ENCODE assay signal across 8 cellular contexts in genomic region chr19:12783226-12783848, GRCh38. TPM values are rescaled to one million over a fixed set of nuclear protein-coding genes. Genes with fewer than 3 reads are reported as not detected.
DNase-seq lines count a peak whose midpoint lies in the region.

No MANE protein-coding gene starts in this region.

- DNase-seq in SIG-M5 treated with dmso at 0.1 percent for 504 hours (lab: John Stamatoyannopoulos, UW; ENCODE audit: unreplicated experiment) = peak; percentile 26
- no peak for DNase-seq in SIG-M5 (lab: John Stamatoyannopoulos, UW)
- peak; percentile 36 for DNase-seq in activated T-helper 1 cell treated with anti-CD3 and anti-CD28 coated beads, Interleukin-12 subunit alpha, Interleukin-12 subunit beta, Interleukin-2, Interleukin-4 antibody, amounts not matched to agents 30 ng/mL and 10 ng/mL and 1 ng/mL, durations not matched to agents 14 hours and 24 hours and 36 hours (ENCODE audit: low spot score)
- DNase-seq in stimulated activated CD8-positive, alpha-beta memory T cell treated with anti-CD3 and anti-CD28 coated beads, Interleukin-12 subunit alpha, Interleukin-12 subunit beta, amount 100 ng/mL, for 4 hours (ENCODE audit: low read depth) = peak; percentile 25
- DNase-seq in NCI-H1930 (lab: John Stamatoyannopoulos, UW) = no peak
- DNase-seq in NCI-H2196 (lab: John Stamatoyannopoulos, UW; ENCODE audit: unreplicated experiment) = no peak
- DNase-seq in SKM-1 (lab: John Stamatoyannopoulos, UW; ENCODE audit: unreplicated experiment) = no peak

- no peaks in the 10 kb centered on the region for H3K9me3 Mint-ChIP-seq in activated T-helper 1 cell treated with anti-CD3 and anti-CD28 coated beads, Interleukin-12 subunit alpha, Interleukin-12 subunit beta, Interleukin-2, Interleukin-4 antibody, amounts not matched to agents 30 ng/mL and 10 ng/mL and 1 ng/mL, durations not matched to agents 14 hours and 24 hours and 36 hours

- peak overlapping the region; percentile 57 for H3K4me3 ChIP-seq in iPS-15b (ENCODE audit: low read depth, low read length)

- no peaks in the 10 kb centered on the region for H3K27me3 ChIP-seq in iPS-15b (ENCODE audit: control insufficient read depth, insufficient read depth, low read length)

- peaks cover 34% of the 10 kb centered on the region for H3K4me1 Mint-ChIP-seq in activated T-helper 1 cell treated with anti-CD3 and anti-CD28 coated beads, Interleukin-12 subunit alpha, Interleukin-12 subunit beta, Interleukin-2, Interleukin-4 antibody, amounts not matched to agents 30 ng/mL and 10 ng/mL and 1 ng/mL, durations not matched to agents 14 hours and 24 hours and 36 hours (ENCODE audit: low read depth)

- H3K4me1 ChIP-seq in iPS-15b (ENCODE audit: control insufficient read depth, insufficient read depth, low read length) = peaks cover 18% of the 10 kb centered on the region

- no peaks in the 10 kb centered on the region for H3K36me3 Mint-ChIP-seq in activated T-helper 1 cell treated with anti-CD3 and anti-CD28 coated beads, Interleukin-12 subunit alpha, Interleukin-12 subunit beta, Interleukin-2, Interleukin-4 antibody, amounts not matched to agents 30 ng/mL and 10 ng/mL and 1 ng/mL, durations not matched to agents 14 hours and 24 hours and 36 hours (ENCODE audit: low read depth)

- H3K9ac ChIP-seq in iPS-15b (ENCODE audit: low read depth, low read length) = no peak overlapping the region

- H3K27me3 Mint-ChIP-seq in activated T-helper 1 cell treated with anti-CD3 and anti-CD28 coated beads, Interleukin-12 subunit alpha, Interleukin-12 subunit beta, Interleukin-2, Interleukin-4 antibody, amounts not matched to agents 30 ng/mL and 10 ng/mL and 1 ng/mL, durations not matched to agents 14 hours and 24 hours and 36 hours (ENCODE audit: insufficient read depth) = no peaks in the 10 kb centered on the region

- H3K36me3 ChIP-seq in iPS-15b (ENCODE audit: control insufficient read depth, insufficient read depth, low read length) = no peaks in the 10 kb centered on the region

- H3K9me3 ChIP-seq in iPS-15b (ENCODE audit: control insufficient read depth, insufficient read depth, low read length) = no peaks in the 10 kb centered on the region

- no peak overlapping the region for H3K27ac Mint-ChIP-seq in activated T-helper 1 cell treated with anti-CD3 and anti-CD28 coated beads, Interleukin-12 subunit alpha, Interleukin-12 subunit beta, Interleukin-2, Interleukin-4 antibody, amounts not matched to agents 30 ng/mL and 10 ng/mL and 1 ng/mL, durations not matched to agents 14 hours and 24 hours and 36 hours

- intact Hi-C loops in activated T-helper 1 cell treated with anti-CD3 and anti-CD28 coated beads, Interleukin-12 subunit alpha, Interleukin-12 subunit beta, Interleukin-2, Interleukin-4 antibody, amounts not matched to agents 30 ng/mL and 10 ng/mL and 1 ng/mL, durations not matched to agents 14 hours and 24 hours and 36 hours (cut with micrococcal nuclease) = loop anchor here (2.0 kb wide), 1 partner anchor 155 kb away; the partner anchor contains the start of gene CALR

- peak overlapping the region; percentile 70 for H3K4me3 Mint-ChIP-seq in activated T-helper 1 cell treated with anti-CD3 and anti-CD28 coated beads, Interleukin-12 subunit alpha, Interleukin-12 subunit beta, Interleukin-2, Interleukin-4 antibody, amounts not matched to agents 30 ng/mL and 10 ng/mL and 1 ng/mL, durations not matched to agents 14 hours and 24 hours and 36 hours

RNA-seq across cellular contexts. Expression of gene JUNB, which starts 7.9 kb away (rescaled TPM):
- 311 and 312 TPM in 2 replicates for total RNA-seq in activated T-helper 1 cell treated with anti-CD3 and anti-CD28 coated beads, Interleukin-12 subunit alpha, Interleukin-12 subunit beta, Interleukin-2, Interleukin-4 antibody, amounts not matched to agents 30 ng/mL and 10 ng/mL and 1 ng/mL, durations not matched to agents 14 hours and 24 hours and 36 hours

RNA-seq across cellular contexts. Expression of gene HOOK2, which starts 8.0 kb away (rescaled TPM):
- 13.3 and 15.7 TPM in 2 replicates for total RNA-seq in activated T-helper 1 cell treated with anti-CD3 and anti-CD28 coated beads, Interleukin-12 subunit alpha, Interleukin-12 subunit beta, Interleukin-2, Interleukin-4 antibody, amounts not matched to agents 30 ng/mL and 10 ng/mL and 1 ng/mL, durations not matched to agents 14 hours and 24 hours and 36 hours

RNA-seq across cellular contexts. Expression of gene PRDX2, which starts 18.3 kb away (rescaled TPM):
- total RNA-seq in activated T-helper 1 cell treated with anti-CD3 and anti-CD28 coated beads, Interleukin-12 subunit alpha, Interleukin-12 subunit beta, Interleukin-2, Interleukin-4 antibody, amounts not matched to agents 30 ng/mL and 10 ng/mL and 1 ng/mL, durations not matched to agents 14 hours and 24 hours and 36 hours = 277 and 280 TPM in 2 replicates

RNA-seq across cellular contexts. Expression of gene THSD8, which starts 18.5 kb away (rescaled TPM):
- total RNA-seq in activated T-helper 1 cell treated with anti-CD3 and anti-CD28 coated beads, Interleukin-12 subunit alpha, Interleukin-12 subunit beta, Interleukin-2, Interleukin-4 antibody, amounts not matched to agents 30 ng/mL and 10 ng/mL and 1 ng/mL, durations not matched to agents 14 hours and 24 hours and 36 hours = 28.0 and 28.1 TPM in 2 replicates

RNA-seq across cellular contexts. Expression of gene RNASEH2A, which starts 23.0 kb away (rescaled TPM):
- 36.1 and 37.5 TPM in 2 replicates for total RNA-seq in activated T-helper 1 cell treated with anti-CD3 and anti-CD28 coated beads, Interleukin-12 subunit alpha, Interleukin-12 subunit beta, Interleukin-2, Interleukin-4 antibody, amounts not matched to agents 30 ng/mL and 10 ng/mL and 1 ng/mL, durations not matched to agents 14 hours and 24 hours and 36 hours

Comparison
In these comparisons a context has a peak if more than half of its experiments do, and no peak if none do; other contexts are left out.
1. DNase-seq: peak in SIG-M5 treated with dmso at 0.1 percent for 504 hours (single experiment), activated T-helper 1 cell treated with anti-CD3 and anti-CD28 coated beads, Interleukin-12 subunit alpha, Interleukin-12 subunit beta, Interleukin-2, Interleukin-4 antibody, amounts not matched to agents 30 ng/mL and 10 ng/mL and 1 ng/mL, durations not matched to agents 14 hours and 24 hours and 36 hours (single experiment) and stimulated activated CD8-positive, alpha-beta memory T cell treated with anti-CD3 and anti-CD28 coated beads, Interleukin-12 subunit alpha, Interleukin-12 subunit beta, amount 100 ng/mL, for 4 hours (single experiment); none in SIG-M5 (single experiment), NCI-H1930 (0 of 2), NCI-H2196 (single experiment) and SKM-1 (single experiment).